In genomic region chr9:6884101-6884500, GRCh38 we compare ENCODE assay signal across 19 cellular contexts.
A peak's percentile ranks its signal among the peaks of the same experiment; 100 is the strongest.
DNase-seq lines count a peak whose midpoint lies in the region; ATAC-seq, FAIRE-seq and TF ChIP-seq lines count a peak whose summit lies in the region.
"Had no signal": no experiment of that assay in that cellular context is flagged by ENCODE, and none has a peak within 500 bp of the region (broad histone marks: within the 10 kb centered on the region; RNA-seq: fewer than 3 reads in every experiment).

No MANE protein-coding gene starts in this region.

- no peaks in the 10 kb centered on the region for H3K9me3 Mint-ChIP-seq in Caco-2 (ENCODE audit: unreplicated experiment)
- H3K9me3 Mint-ChIP-seq in T-helper 2 cell treated with Interferon-gamma antibody and Interleukin-4, amounts not matched to agents 5 μg/mL and 100 μg/mL, for 36 hours = no peaks in the 10 kb centered on the region
- H3K9me3 Mint-ChIP-seq: CD4-positive, alpha-beta T cell had no signal

- 40 to 41% methylated on average over 5 of the region's 5 CpGs for WGBS in pancreas, 2 donors

- H3K9me3 ChIP-seq in Caco-2 (no peaks in the 10 kb centered on the region; the same call in 1 of the 2 replicates), pancreas (no peaks in the 10 kb centered on the region)

- no peaks in the 10 kb centered on the region for H3K27me3 Mint-ChIP-seq in Caco-2 (ENCODE audit: insufficient read depth, unreplicated experiment)
- no peaks in the 10 kb centered on the region for H3K27me3 Mint-ChIP-seq in T-helper 2 cell treated with Interferon-gamma antibody and Interleukin-4, amounts not matched to agents 5 μg/mL and 100 μg/mL, for 36 hours (ENCODE audit: low read depth)
- H3K27me3 Mint-ChIP-seq: CD4-positive, alpha-beta T cell had no signal

- no peaks in the 10 kb centered on the region for H3K27me3 ChIP-seq in Caco-2 (replicated peaks; ENCODE audit: control insufficient read depth, insufficient read depth, low read length)
- no peaks in the 10 kb centered on the region for H3K27me3 ChIP-seq in pancreas

- FAIRE-seq in pancreas (lab: Jason Lieb, UNC) = no peak
- FAIRE-seq: D721Med, GM12891, H54 had no signal

- peaks cover 13% of the 10 kb centered on the region for H3K36me3 Mint-ChIP-seq in Caco-2 (ENCODE audit: insufficient read depth, unreplicated experiment)
- peaks cover 31% of the 10 kb centered on the region for H3K36me3 Mint-ChIP-seq in T-helper 2 cell treated with Interferon-gamma antibody and Interleukin-4, amounts not matched to agents 5 μg/mL and 100 μg/mL, for 36 hours (ENCODE audit: low read depth)

- H3K27ac Mint-ChIP-seq in Caco-2 (ENCODE audit: unreplicated experiment) = peak overlapping the region; percentile 76
- no peak overlapping the region for H3K27ac Mint-ChIP-seq in T-helper 2 cell treated with Interferon-gamma antibody and Interleukin-4, amounts not matched to agents 5 μg/mL and 100 μg/mL, for 36 hours
- H3K27ac Mint-ChIP-seq: CD4-positive, alpha-beta T cell had no signal

- DNase-seq in NCI-H2196 (lab: John Stamatoyannopoulos, UW; ENCODE audit: unreplicated experiment) (peak; percentile 32), NCI-H2196 treated with DMSO at 0.1 percent for 48 hours (lab: John Stamatoyannopoulos, UW; ENCODE audit: unreplicated experiment) (no peak), Caco-2 (no peak), NCI-H446 (lab: John Stamatoyannopoulos, UW) (peak; percentile 12 to 16), pancreas (no peak), SHP77 (lab: John Stamatoyannopoulos, UW) (no peak)
- DNase-seq in T-helper 2 cell treated with Interferon-gamma antibody and Interleukin-4, amounts not matched to agents 5 μg/mL and 100 μg/mL, for 36 hours (ENCODE audit: low spot score) = no peak
- DNase-seq: ACHN; C1 segment of cervical spinal cord; CD4-positive, alpha-beta T cell; DMS153; DMS79 treated with DMSO at 0.1 percent for 48 hours; EL; GM23248 had no signal

- H3K4me3 Mint-ChIP-seq in Caco-2 (ENCODE audit: unreplicated experiment) = no peak overlapping the region
- H3K4me3 Mint-ChIP-seq in T-helper 2 cell treated with Interferon-gamma antibody and Interleukin-4, amounts not matched to agents 5 μg/mL and 100 μg/mL, for 36 hours = no peak overlapping the region
- H3K4me3 Mint-ChIP-seq: CD4-positive, alpha-beta T cell had no signal

- TF ChIP-seq CTCF in Caco-2 (IDR thresholded peaks at IDR 0.05; ENCODE audit: insufficient read depth in 1 of 2, low read depth in 1 of 2, low read length in 1 of 2, severe bottlenecking in 1 of 2, unreplicated experiment in 1 of 2) (no peak), pancreas (IDR thresholded peaks at IDR 0.05) (no peak)

- POLR2A ChIA-PET in Caco-2 (lab: Charles Lee) = interaction anchor here (0.6 kb wide), 1 partner anchor 169 kb away, joined by 3 read pairs; no protein-coding TSS in a partner anchor

- H3K4me1 Mint-ChIP-seq in Caco-2 (ENCODE audit: low read depth, unreplicated experiment) = peaks cover 28% of the 10 kb centered on the region
- H3K4me1 Mint-ChIP-seq in T-helper 2 cell treated with Interferon-gamma antibody and Interleukin-4, amounts not matched to agents 5 μg/mL and 100 μg/mL, for 36 hours (ENCODE audit: low read depth) = peaks cover 9% of the 10 kb centered on the region

- H3K4me3 ChIP-seq in Caco-2 (ENCODE audit: low read depth, low read length) (no peak overlapping the region), pancreas (no peak overlapping the region)
- H3K4me3 ChIP-seq: GM23248 had no signal

- H3K27ac ChIP-seq in pancreas = no peak overlapping the region
- H3K27ac ChIP-seq: GM23248, HL-60 had no signal

- peaks cover 41% of the 10 kb centered on the region for H3K4me1 ChIP-seq in Caco-2
- H3K4me1 ChIP-seq in pancreas = peaks cover 4 to 8% (median 5%) of the 10 kb centered on the region in 3 donors

- intact Hi-C loops in Caco-2 (cut with micrococcal nuclease; ENCODE audit: unreplicated experiment) = no loop called here
- intact Hi-C loops in pancreas (cut with DNase I) = no loop called here

- CTCF ChIA-PET in Caco-2 (lab: Charles Lee) = no interaction called here

- peak; percentile 70 to 91 (median 76) for ATAC-seq in pancreas
- ATAC-seq: HCT116 had no signal

- H3K36me3 ChIP-seq in Caco-2 (ENCODE audit: control insufficient read depth, insufficient read depth, low read length) (no peaks in the 10 kb centered on the region), pancreas (no peaks in the 10 kb centered on the region)

- no TSS peak for BruUV-seq in Caco-2 (replicated peaks; lab: Mats Ljungman, UMichigan)

Comparison
In these comparisons a context has a peak if more than half of its experiments do, and no peak if none do; other contexts are left out.
1. DNase-seq: peak in NCI-H2196 (single experiment) and NCI-H446 (2 of 2); none in NCI-H2196 treated with DMSO at 0.1 percent for 48 hours (single experiment), Caco-2 (0 of 2), pancreas (0 of 6), SHP77 (0 of 2) and T-helper 2 cell treated with Interferon-gamma antibody and Interleukin-4, amounts not matched to agents 5 μg/mL and 100 μg/mL, for 36 hours (single experiment).